8 cellular contexts compared by ENCODE assay signal in the genomic region with DNA sequence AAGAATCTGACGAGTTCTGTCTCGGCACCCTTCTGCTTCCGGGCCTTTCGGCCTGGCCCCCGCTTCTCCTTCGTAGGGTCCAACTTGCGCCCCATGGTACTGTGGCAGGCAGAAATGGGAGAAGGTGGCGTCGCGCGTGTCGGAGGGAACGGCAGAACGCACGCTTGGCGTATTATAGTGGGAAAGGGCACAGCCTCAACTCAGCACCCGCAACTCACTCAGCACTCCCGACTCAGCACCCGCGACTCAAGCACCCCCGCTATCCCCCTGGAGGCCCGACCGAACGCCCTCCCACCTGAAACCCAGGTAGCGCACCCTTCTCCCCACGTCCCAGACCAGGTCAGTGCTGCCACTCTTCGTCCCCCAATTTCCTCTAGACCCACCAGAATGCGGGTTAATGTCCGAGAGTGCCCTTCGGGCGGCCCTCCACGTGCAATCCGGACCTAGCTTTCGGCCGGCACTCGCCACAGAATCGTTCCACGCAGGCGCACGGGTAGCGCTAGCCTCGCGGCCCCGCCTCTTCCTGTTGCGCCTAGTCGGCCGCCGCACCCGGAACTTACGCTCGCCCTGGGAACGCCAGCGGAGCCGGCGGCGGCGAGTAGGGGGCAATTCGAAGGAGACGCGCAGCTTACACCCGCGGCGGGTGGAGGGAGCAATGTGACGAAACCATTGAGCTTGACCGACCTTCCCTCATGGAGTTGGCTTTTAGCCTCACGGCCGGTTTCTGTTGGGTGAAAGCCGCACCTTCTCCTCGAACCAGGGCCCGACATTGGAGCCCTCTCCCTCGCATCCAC. TPM values are rescaled to one million over a fixed set of nuclear protein-coding genes. Genes with fewer than 3 reads are reported as not detected.
DNase-seq lines count a peak whose midpoint lies in the region; ATAC-seq, FAIRE-seq and TF ChIP-seq lines count a peak whose summit lies in the region.

Gene NOP2 (minus strand): TSS at position 468 of the 794 bp plus-strand sequence. CDS start 373 bp downstream, at position 95.

- ATAC-seq in GM21619 (IDR thresholded peaks at IDR 0.05; ENCODE audit: unreplicated experiment), result peak; percentile 79
- peak; percentile 91 to 92 for ATAC-seq in activated T-cell treated with anti-CD3 and anti-CD28 coated beads, Interleukin-2, amount 50 U/mL, for 4 hours

- H3K4me1 Mint-ChIP-seq in activated T-cell treated with anti-CD3 and anti-CD28 coated beads, Interleukin-2, amount 50 U/mL, for 4 hours (ENCODE audit: low read depth), result peaks cover 45% of the 10 kb centered on the region

- intact Hi-C loops in esophagus muscularis mucosa (cut with DNase I), result loop anchor here (5.0 kb wide), 1 partner anchor 34 kb away; no protein-coding TSS in a partner anchor

- TF ChIP-seq EP300 in esophagus muscularis mucosa (IDR thresholded peaks at IDR 0.05), result no peak

- FAIRE-seq in RCC 7860 (lab: Jason Lieb, UNC), result no peak

- H3K36me3 ChIP-seq in KOPT-K1 (ENCODE audit: insufficient read depth, low read length), result peaks cover 83% of the 10 kb centered on the region
- H3K36me3 ChIP-seq in esophagus muscularis mucosa, result peaks cover 41 to 70% (median 61%) of the 10 kb centered on the region in 4 donors

- H3K4me3 Mint-ChIP-seq in activated T-cell treated with anti-CD3 and anti-CD28 coated beads, Interleukin-2, amount 50 U/mL, for 4 hours, result peak within 1 kb of the TSS; percentile 99

- no peaks in the 10 kb centered on the region for H3K9me3 Mint-ChIP-seq in activated T-cell treated with anti-CD3 and anti-CD28 coated beads, Interleukin-2, amount 50 U/mL, for 4 hours

- TF ChIP-seq POLR2A in esophagus muscularis mucosa (IDR thresholded peaks at IDR 0.05; ENCODE audit: low read depth), result peak; percentile 80

- H3K4me1 ChIP-seq in esophagus muscularis mucosa, result peaks cover 18 to 28% (median 20%) of the 10 kb centered on the region in 4 donors

- H3K27ac ChIP-seq in KOPT-K1 (ENCODE audit: low read depth, low read length, poor library complexity, severe bottlenecking) (peak within 1 kb of the TSS; percentile 80), esophagus muscularis mucosa (replicated peaks in 1 of 4) (peak within 1 kb of the TSS; percentile 86 to 93 (median 90))

- TF ChIP-seq CTCF in esophagus muscularis mucosa (IDR thresholded peaks at IDR 0.05), result peak in 1 of 3 experiments; percentile 11

- H3K27me3 ChIP-seq in esophagus muscularis mucosa, result no peaks in the 10 kb centered on the region

- H3K4me3 ChIP-seq in esophagus muscularis mucosa, result peak within 1 kb of the TSS; percentile 59 to 90 (median 72)

- H3K9me3 ChIP-seq in KOPT-K1 (ENCODE audit: insufficient read depth, low read length, poor library complexity, severe bottlenecking), result no peaks in the 10 kb centered on the region
- no peaks in the 10 kb centered on the region for H3K9me3 ChIP-seq in esophagus muscularis mucosa

- H3K36me3 Mint-ChIP-seq in activated T-cell treated with anti-CD3 and anti-CD28 coated beads, Interleukin-2, amount 50 U/mL, for 4 hours (ENCODE audit: insufficient read depth), result peaks cover 54% of the 10 kb centered on the region

- peak; percentile 91 for DNase-seq in DMS114 treated with DMSO at 0.1 percent for 48 hours (lab: John Stamatoyannopoulos, UW; ENCODE audit: unreplicated experiment)
- peak; percentile 74 for DNase-seq in RCC 7860 (ENCODE audit: low spot score)
- peak; percentile 81 for DNase-seq in activated T-cell treated with anti-CD3 and anti-CD28 coated beads, Interleukin-2, amount 50 U/mL, for 4 hours
- peak; percentile 97 for DNase-seq in esophagus muscularis mucosa (ENCODE audit: extremely low spot score)
- peak; percentile 93 for DNase-seq in myocyte (ENCODE audit: low read depth)
- DNase-seq in stimulated activated CD8-positive, alpha-beta memory T cell treated with anti-CD3 and anti-CD28 coated beads, Interleukin-7, amount 100 ng/mL, for 4 hours (ENCODE audit: low read depth in 2 of 2), result peak; percentile 70 to 83

- WGBS in esophagus muscularis mucosa, result under 1% methylated on average over 56 of the region's 71 CpGs

- no peaks in the 10 kb centered on the region for H3K27me3 Mint-ChIP-seq in activated T-cell treated with anti-CD3 and anti-CD28 coated beads, Interleukin-2, amount 50 U/mL, for 4 hours (ENCODE audit: low read depth)

RNA-seq across cellular contexts. Expression of gene NOP2, which starts in this region (rescaled TPM):
- total RNA-seq in activated T-cell treated with anti-CD3 and anti-CD28 coated beads, Interleukin-2, amount 50 U/mL, for 4 hours, result 100 to 1,000 TPM; 267 to 300 (median 270) TPM
- total RNA-seq in esophagus muscularis mucosa, result 10 to 100 TPM; 17.9 to 32.3 (median 19.5) TPM
- total RNA-seq in myocyte, result 53.3 and 81.3 TPM in 2 replicates
- polyA plus RNA-seq in myocyte (2012), result 33.9 TPM

Comparison
In these comparisons a context has a peak if more than half of its experiments do, and no peak if none do; other contexts are left out.
1. Peak in every context shown above with its lines: DNase-seq, ATAC-seq, H3K4me3 ChIP-seq and H3K27ac ChIP-seq.